15 cellular contexts compared by ENCODE assay signal in the genomic region with DNA sequence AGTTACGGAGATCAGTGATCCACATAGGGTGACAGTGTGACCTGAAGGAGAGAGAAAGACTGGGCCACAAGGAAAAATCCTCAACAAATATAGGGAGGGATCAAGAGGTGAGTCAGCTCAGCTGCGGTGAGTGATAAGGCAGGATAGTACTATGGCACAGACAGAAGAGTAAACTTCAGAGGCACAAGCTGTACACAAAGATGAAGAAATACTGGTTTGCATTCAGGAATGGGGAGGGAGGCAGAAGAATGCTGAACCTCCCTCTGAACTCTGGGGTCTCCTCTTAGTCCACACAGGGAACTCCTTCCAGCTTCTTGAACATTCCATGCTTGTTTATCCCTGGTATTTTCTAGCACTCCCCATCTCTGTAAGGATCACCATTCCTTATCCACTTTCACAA.
DNase-seq lines count a peak whose midpoint lies in the region; ATAC-seq, FAIRE-seq and TF ChIP-seq lines count a peak whose summit lies in the region.
"Had no signal": no experiment of that assay in that cellular context is flagged by ENCODE, and none has a peak within 500 bp of the region (broad histone marks: within the 10 kb centered on the region; RNA-seq: fewer than 3 reads in every experiment).

No MANE protein-coding gene starts in this region.

- no peaks in the 10 kb centered on the region for H3K4me1 ChIP-seq in MM.1S (ENCODE audit: low read length)

- H3K27me3 Mint-ChIP-seq in progenitor cell of endocrine pancreas = no peaks in the 10 kb centered on the region
- H3K27me3 Mint-ChIP-seq in Calu3 (ENCODE audit: unreplicated experiment) = no peaks in the 10 kb centered on the region
- peaks cover 3% of the 10 kb centered on the region for H3K27me3 Mint-ChIP-seq in activated T-helper 17 cell treated with anti-CD3 and anti-CD28 coated beads, Interleukin-2, amount 50 U/mL, for 72 hours

- H3K9me3 Mint-ChIP-seq in progenitor cell of endocrine pancreas (ENCODE audit: low read depth) (peaks cover 38% of the 10 kb centered on the region), Calu3 (ENCODE audit: low read depth, unreplicated experiment) (peaks cover 20% of the 10 kb centered on the region)
- H3K9me3 Mint-ChIP-seq in activated T-helper 17 cell treated with anti-CD3 and anti-CD28 coated beads, Interleukin-2, amount 50 U/mL, for 72 hours = peaks cover 32% of the 10 kb centered on the region

- H3K9ac ChIP-seq in MM.1S (ENCODE audit: low read length) = no peak overlapping the region

- TF ChIP-seq CTCF in C4-2B (conservative IDR thresholded peaks at IDR 0.05) = no peak
- TF ChIP-seq CTCF in LNCaP clone FGC (IDR thresholded peaks at IDR 0.05; ENCODE audit: control insufficient read depth, extremely low read depth, insufficient read depth) = no peak
- no peak for TF ChIP-seq CTCF in progenitor cell of endocrine pancreas (IDR thresholded peaks at IDR 0.05; ENCODE audit: unreplicated experiment)
- TF ChIP-seq CTCF in Calu3 (IDR thresholded peaks at IDR 0.05; ENCODE audit: unreplicated experiment) = no peak
- no peak for TF ChIP-seq CTCF in MM.1S (IDR thresholded peaks at IDR 0.05; ENCODE audit: low read length)

- ATAC-seq in activated T-helper 17 cell treated with anti-CD3 and anti-CD28 coated beads, Interleukin-2, amount 50 U/mL, for 72 hours (replicated peaks) = no peak

- CTCF ChIA-PET in Calu3 (lab: Charles Lee) = no interaction called here

- no peak overlapping the region for H3K4me2 ChIP-seq in MM.1S (ENCODE audit: low read depth, low read length)

- H3K4me3 ChIP-seq in LNCaP clone FGC (ENCODE audit: low read depth, low read length) (no peak overlapping the region), MM.1S (ENCODE audit: low read length) (no peak overlapping the region)

- no peaks in the 10 kb centered on the region for H3K9me2 ChIP-seq in MM.1S (replicated peaks; ENCODE audit: insufficient read depth, low read length)

- H3K27ac ChIP-seq in C4-2B = peak overlapping the region; percentile 63; the same call in 1 of the 2 replicates
- H3K27ac ChIP-seq in epithelial cell of prostate = no peak overlapping the region
- no peak overlapping the region for H3K27ac ChIP-seq in MM.1S (ENCODE audit: low read length)
- H3K27ac ChIP-seq: HL-60 had no signal

- DNase-seq in LNCaP clone FGC (ENCODE audit: low read depth) = peak; percentile 55
- DNase-seq in epithelial cell of prostate (ENCODE audit: low read depth, low spot score) = peak; percentile 6
- DNase-seq in progenitor cell of endocrine pancreas (ENCODE audit: low spot score, unreplicated experiment) = no peak
- DNase-seq in Calu3 = no peak
- no peak for DNase-seq in MM.1S
- no peak for DNase-seq in frontal cortex (ENCODE audit: low spot score in 2 of 2)
- DNase-seq: ACHN; C1 segment of cervical spinal cord; CD4-positive, alpha-beta memory T cell; HCEC 1CT; HFFc6; IMR-90 had no signal

- no peaks in the 10 kb centered on the region for H3F3A ChIP-seq in MM.1S (ENCODE audit: insufficient read depth, low read length)

- no peaks in the 10 kb centered on the region for H4K20me1 ChIP-seq in MM.1S (ENCODE audit: insufficient read depth, low read length)

- intact Hi-C loops in Calu3 (cut with micrococcal nuclease; ENCODE audit: unreplicated experiment) = no loop called here

- BruUV-seq in Calu3 (replicated peaks; lab: Mats Ljungman, UMichigan) = no TSS peak

- H3K4me1 Mint-ChIP-seq in progenitor cell of endocrine pancreas (ENCODE audit: low read depth) (no peaks in the 10 kb centered on the region), Calu3 (ENCODE audit: low read depth, unreplicated experiment) (no peaks in the 10 kb centered on the region)
- no peaks in the 10 kb centered on the region for H3K4me1 Mint-ChIP-seq in activated T-helper 17 cell treated with anti-CD3 and anti-CD28 coated beads, Interleukin-2, amount 50 U/mL, for 72 hours
- H3K4me1 Mint-ChIP-seq: CD4-positive, alpha-beta memory T cell had no signal

- no peak overlapping the region for H2AFZ ChIP-seq in MM.1S (ENCODE audit: low read length)

- no peak overlapping the region for H3K4me3 Mint-ChIP-seq in progenitor cell of endocrine pancreas (ENCODE audit: low read depth)
- H3K4me3 Mint-ChIP-seq in Calu3 (ENCODE audit: low read depth, unreplicated experiment) = no peak overlapping the region
- no peak overlapping the region for H3K4me3 Mint-ChIP-seq in activated T-helper 17 cell treated with anti-CD3 and anti-CD28 coated beads, Interleukin-2, amount 50 U/mL, for 72 hours
- H3K4me3 Mint-ChIP-seq: CD4-positive, alpha-beta memory T cell; HFFc6 had no signal

- H3K36me3 Mint-ChIP-seq in progenitor cell of endocrine pancreas (ENCODE audit: insufficient read depth) = no peaks in the 10 kb centered on the region
- H3K36me3 Mint-ChIP-seq in Calu3 (ENCODE audit: insufficient read depth, unreplicated experiment) = no peaks in the 10 kb centered on the region
- no peaks in the 10 kb centered on the region for H3K36me3 Mint-ChIP-seq in activated T-helper 17 cell treated with anti-CD3 and anti-CD28 coated beads, Interleukin-2, amount 50 U/mL, for 72 hours (ENCODE audit: low read depth)

- H3K27ac Mint-ChIP-seq in progenitor cell of endocrine pancreas = peak overlapping the region; percentile 67
- no peak overlapping the region for H3K27ac Mint-ChIP-seq in Calu3 (ENCODE audit: unreplicated experiment)
- no peak overlapping the region for H3K27ac Mint-ChIP-seq in activated T-helper 17 cell treated with anti-CD3 and anti-CD28 coated beads, Interleukin-2, amount 50 U/mL, for 72 hours
- H3K27ac Mint-ChIP-seq: CD4-positive, alpha-beta memory T cell; HFFc6 had no signal

- no peaks in the 10 kb centered on the region for H3K27me3 ChIP-seq in MM.1S (replicated peaks; ENCODE audit: insufficient read depth, low read length)

- FAIRE-seq in frontal cortex (lab: Jason Lieb, UNC) = no peak

- H3K9me3 ChIP-seq in MM.1S (replicated peaks; ENCODE audit: insufficient read depth, low read length) = no peaks in the 10 kb centered on the region

- no peaks in the 10 kb centered on the region for H3K36me3 ChIP-seq in MM.1S (replicated peaks; ENCODE audit: insufficient read depth, low read length)

- H3K79me2 ChIP-seq in MM.1S (ENCODE audit: low read length) = no peaks in the 10 kb centered on the region

Comparison
In these comparisons a context has a peak if more than half of its experiments do, and no peak if none do; other contexts are left out.
1. DNase-seq: peak in LNCaP clone FGC (single experiment) and epithelial cell of prostate (single experiment); none in progenitor cell of endocrine pancreas (single experiment), Calu3 (single experiment), MM.1S (single experiment) and frontal cortex (0 of 2).